ENCODE assay signal across 8 cellular contexts in genomic region chr2:218567797-218568189, GRCh38. TPM values are rescaled to one million over a fixed set of nuclear protein-coding genes. Genes with fewer than 3 reads are reported as not detected.
A peak's percentile ranks its signal among the peaks of the same experiment; 100 is the strongest.
DNase-seq lines count a peak whose midpoint lies in the region; ATAC-seq and TF ChIP-seq lines count a peak whose summit lies in the region.

No MANE protein-coding gene starts in this region.

- H3K36me3 Mint-ChIP-seq in GM23338 (ENCODE audit: low read depth) = peaks cover 34% of the 10 kb centered on the region
- H3K36me3 Mint-ChIP-seq in stimulated activated naive CD8-positive, alpha-beta T cell treated with anti-CD3 and anti-CD28 coated beads, Interleukin-15, Interleukin-2, amounts not matched to agents 100 ng/mL and 50 ng/mL, for 24 hours (ENCODE audit: low read depth) = peaks cover 75% of the 10 kb centered on the region

- H3K27me3 ChIP-seq in GM23338 (ENCODE audit: insufficient read depth) = no peaks in the 10 kb centered on the region
- no peaks in the 10 kb centered on the region for H3K27me3 ChIP-seq in Loucy (ENCODE audit: insufficient read depth, low read length, poor library complexity, severe bottlenecking)

- H3F3A ChIP-seq in GM23338 (replicated peaks; ENCODE audit: low read depth) = no peaks in the 10 kb centered on the region; the same call in 1 of the 2 replicates
- no peaks in the 10 kb centered on the region for H3F3A ChIP-seq in Loucy (ENCODE audit: low read depth)

- no peaks in the 10 kb centered on the region for H3K9me3 ChIP-seq in Loucy (ENCODE audit: insufficient read depth, low read depth, low read length)

- TF ChIP-seq CTCF in GM23338 (conservative IDR thresholded peaks at IDR 0.05; ENCODE audit: low read depth in 2 of 2) = no peak
- no peak for TF ChIP-seq CTCF in Loucy (conservative IDR thresholded peaks at IDR 0.05; ENCODE audit: low read length)

- H3K79me2 ChIP-seq in GM23338 (replicated peaks; ENCODE audit: insufficient read depth) (peaks cover 88% of the 10 kb centered on the region), Loucy (ENCODE audit: insufficient read depth, low read length) (peaks cover 96% of the 10 kb centered on the region)

- peak overlapping the region; percentile 92 for H3K27ac Mint-ChIP-seq in GM23338
- H3K27ac Mint-ChIP-seq in stimulated activated naive CD8-positive, alpha-beta T cell treated with anti-CD3 and anti-CD28 coated beads, Interleukin-15, Interleukin-2, amounts not matched to agents 100 ng/mL and 50 ng/mL, for 24 hours = peak overlapping the region; percentile 100

- peak; percentile 44 for DNase-seq in NCI-H2227 treated with DMSO at 0.1 percent for 48 hours (lab: John Stamatoyannopoulos, UW)
- DNase-seq in NCI-H2227 (lab: John Stamatoyannopoulos, UW; ENCODE audit: unreplicated experiment) = no peak
- DNase-seq in GM23338 (ENCODE audit: low spot score) = peak; percentile 84
- peak; percentile 6 for DNase-seq in iris pigment epithelial cell (ENCODE audit: low read depth)
- no peak for DNase-seq in LoVo (ENCODE audit: low spot score)

- peak; percentile 76 for ATAC-seq in GM23338

- no peaks in the 10 kb centered on the region; the same call in 2 of the 3 replicates for H3K9me3 Mint-ChIP-seq in GM23338
- H3K9me3 Mint-ChIP-seq in stimulated activated naive CD8-positive, alpha-beta T cell treated with anti-CD3 and anti-CD28 coated beads, Interleukin-15, Interleukin-2, amounts not matched to agents 100 ng/mL and 50 ng/mL, for 24 hours = no peaks in the 10 kb centered on the region

- H2AFZ ChIP-seq in GM23338 (peak overlapping the region; percentile 81), Loucy (ENCODE audit: low read length) (peak overlapping the region; percentile 77)

- H3K4me2 ChIP-seq in GM23338 (peak overlapping the region; percentile 96), Loucy (ENCODE audit: low read depth, low read length, poor library complexity, severe bottlenecking) (peak overlapping the region; percentile 95)

- H3K4me3 Mint-ChIP-seq in GM23338 = peak overlapping the region; percentile 95
- H3K4me3 Mint-ChIP-seq in stimulated activated naive CD8-positive, alpha-beta T cell treated with anti-CD3 and anti-CD28 coated beads, Interleukin-15, Interleukin-2, amounts not matched to agents 100 ng/mL and 50 ng/mL, for 24 hours = peak overlapping the region; percentile 97

- H3K4me1 ChIP-seq in GM23338 (ENCODE audit: insufficient read depth) (peaks cover 21% of the 10 kb centered on the region), Loucy (ENCODE audit: insufficient read depth, low read length, poor library complexity, severe bottlenecking) (peaks cover 68% of the 10 kb centered on the region)

- peak overlapping the region; percentile 97 for H3K9ac ChIP-seq in Loucy (ENCODE audit: low read depth, low read length, poor library complexity, severe bottlenecking)

- H3K27ac ChIP-seq in GM23338 (ENCODE audit: low read depth) (peak overlapping the region; percentile 92), adipose tissue (ENCODE audit: low read depth, low read length) (peak overlapping the region; percentile 77)

- H3K36me3 ChIP-seq in GM23338 (ENCODE audit: insufficient read depth) (peaks cover 6% of the 10 kb centered on the region; the same call in 1 of the 2 replicates), Loucy (ENCODE audit: insufficient read depth, low read length) (no peaks in the 10 kb centered on the region)

- H3K4me3 ChIP-seq in GM23338 (peak overlapping the region; percentile 76), Loucy (ENCODE audit: low read length, poor library complexity, severe bottlenecking) (peak overlapping the region; percentile 85)

- WGBS in adipose tissue, 3 donors = 0 to 1% (median 0%) methylated on average over 19 of the region's 19 CpGs

- peaks cover 28% of the 10 kb centered on the region for H3K4me1 Mint-ChIP-seq in GM23338
- H3K4me1 Mint-ChIP-seq in stimulated activated naive CD8-positive, alpha-beta T cell treated with anti-CD3 and anti-CD28 coated beads, Interleukin-15, Interleukin-2, amounts not matched to agents 100 ng/mL and 50 ng/mL, for 24 hours (ENCODE audit: low read depth) = peaks cover 46% of the 10 kb centered on the region

- H4K20me1 ChIP-seq in GM23338 (replicated peaks; ENCODE audit: insufficient read depth) (peaks cover 30% of the 10 kb centered on the region), Loucy (ENCODE audit: insufficient read depth, low read length, poor library complexity, severe bottlenecking) (peaks cover 83% of the 10 kb centered on the region)

- no peaks in the 10 kb centered on the region for H3K9me2 ChIP-seq in GM23338 (ENCODE audit: insufficient read depth)
- H3K9me2 ChIP-seq in Loucy (replicated peaks; ENCODE audit: low read depth, low read length) = no peaks in the 10 kb centered on the region

- peaks cover 10% of the 10 kb centered on the region for H3K27me3 Mint-ChIP-seq in GM23338 (ENCODE audit: insufficient read depth, low read depth, poor library complexity)
- no peaks in the 10 kb centered on the region for H3K27me3 Mint-ChIP-seq in stimulated activated naive CD8-positive, alpha-beta T cell treated with anti-CD3 and anti-CD28 coated beads, Interleukin-15, Interleukin-2, amounts not matched to agents 100 ng/mL and 50 ng/mL, for 24 hours

TF ChIP-seq in GM23338, 12 proteins besides CTCF, POLR2A, EP300 and RAD21:
- no peak for TF ChIP-seq EZH2phosphoT487 (IDR thresholded peaks at IDR 0.05; ENCODE audit: unreplicated experiment)
- TF ChIP-seq REST (IDR thresholded peaks at IDR 0.05; ENCODE audit: unreplicated experiment) = no peak
- TF ChIP-seq STAT1 (IDR thresholded peaks at IDR 0.05; ENCODE audit: unreplicated experiment) = no peak
- no peak for TF ChIP-seq ZNF114 (CRISPR knock-in tag; IDR thresholded peaks at IDR 0.05)
TF ChIP-seq in GM23338: peak in this region for 0.

RNA-seq across cellular contexts. Expression of gene USP37, which starts 0.4 kb away (rescaled TPM):
- total RNA-seq in GM23338 (2014; rRNA removed; shearing (Covaris generic)) = 18.7 and 21.0 TPM in 2 replicates
- polyA plus RNA-seq in GM23338 (2016; fragmentation: Nextera tagmentation; extraction: Ambion mirVana) (7.4 and 8.2 TPM in 2 replicates), adipose tissue (1 to 10 TPM; 1.3 to 2.4 (median 2.2) TPM)

RNA-seq across cellular contexts. Expression of gene CNOT9, which starts 0.8 kb away (rescaled TPM):
- total RNA-seq in GM23338 (2014; rRNA removed; shearing (Covaris generic)) = 93.9 and 132 TPM in 2 replicates
- polyA plus RNA-seq in GM23338 (2016; fragmentation: Nextera tagmentation; extraction: Ambion mirVana) (51.8 and 55.3 TPM in 2 replicates), adipose tissue (10 to 100 TPM in 2 of 3 donors, 1 to 10 TPM in 1; 9.1 to 19.8 (median 12.9) TPM)

RNA-seq across cellular contexts. Expression of gene PLCD4, which starts 39.9 kb away (rescaled TPM):
- 0.80 TPM in 1 of 2 replicates, not detected in the other for total RNA-seq in GM23338 (2014; rRNA removed; shearing (Covaris generic))
- 1.3 and 1.7 TPM in 2 replicates for polyA plus RNA-seq in GM23338 (2016; fragmentation: Nextera tagmentation; extraction: Ambion mirVana)
- polyA plus RNA-seq in adipose tissue = under 1 TPM; 0.21 to 0.68 (median 0.56) TPM

Comparison
In these comparisons a context has a peak if more than half of its experiments do, and no peak if none do; other contexts are left out.
1. DNase-seq: peak in NCI-H2227 treated with DMSO at 0.1 percent for 48 hours (single experiment), GM23338 (single experiment) and iris pigment epithelial cell (single experiment); none in NCI-H2227 (single experiment) and LoVo (single experiment).